15 cellular contexts compared by ENCODE assay signal in genomic region chr13:39244561-39245230, GRCh38.
DNase-seq lines count a peak whose midpoint lies in the region; ATAC-seq and TF ChIP-seq lines count a peak whose summit lies in the region.
"Had no signal": no experiment of that assay in that cellular context is flagged by ENCODE, and none has a peak within 500 bp of the region (broad histone marks: within the 10 kb centered on the region; RNA-seq: fewer than 3 reads in every experiment).

No MANE protein-coding gene starts in this region.

- no peaks in the 10 kb centered on the region for H3K9me3 Mint-ChIP-seq in activated naive CD8-positive, alpha-beta T cell treated with anti-CD3 and anti-CD28 coated beads, Interleukin-2, amount 50 U/mL, for 24 hours
- no peaks in the 10 kb centered on the region for H3K9me3 Mint-ChIP-seq in HFFc6
- H3K9me3 Mint-ChIP-seq: CD8-positive, alpha-beta T cell; T-helper 1 cell treated with Interleukin-12 subunit alpha and Interleukin-12 subunit beta and Interleukin-4 antibody, amounts not matched to agents 30 μg/mL and 1 μg/mL, for 36 hours had no signal

- H3K9ac ChIP-seq in endocrine pancreas (ENCODE audit: control insufficient read depth, insufficient read depth, low read length) = no peak overlapping the region

- no peaks in the 10 kb centered on the region for H3K9me3 ChIP-seq in endocrine pancreas (ENCODE audit: control insufficient read depth, low read length)

- DNase-seq in COLO668 (lab: John Stamatoyannopoulos, UW; ENCODE audit: unreplicated experiment) = peak; percentile 65
- DNase-seq in DMS153 (lab: John Stamatoyannopoulos, UW) = peak; percentile 66
- peak; percentile 28 for DNase-seq in NCI-H187 treated with DMSO at 0.1 percent for 48 hours (lab: John Stamatoyannopoulos, UW)
- no peak for DNase-seq in activated naive CD8-positive, alpha-beta T cell treated with anti-CD3 and anti-CD28 coated beads, Interleukin-2, amount 50 U/mL, for 24 hours
- DNase-seq in HFFc6 = no peak
- DNase-seq: CD8-positive, alpha-beta T cell; DMS79; GOT3; KG1; NCI-H1105 treated with DMSO at 0.1 percent for 48 hours; NCI-H774; SHP77 treated with DMSO at 0.1 percent for 48 hours had no signal

- H3K36me3 Mint-ChIP-seq in activated naive CD8-positive, alpha-beta T cell treated with anti-CD3 and anti-CD28 coated beads, Interleukin-2, amount 50 U/mL, for 24 hours (ENCODE audit: low read depth) = no peaks in the 10 kb centered on the region
- no peaks in the 10 kb centered on the region for H3K36me3 Mint-ChIP-seq in HFFc6 (ENCODE audit: low read depth)
- H3K36me3 Mint-ChIP-seq: CD8-positive, alpha-beta T cell had no signal

- no peaks in the 10 kb centered on the region for H3K4me1 ChIP-seq in endocrine pancreas (ENCODE audit: control insufficient read depth, insufficient read depth, low read length)

- no peaks in the 10 kb centered on the region for H3K36me3 ChIP-seq in endocrine pancreas (ENCODE audit: control insufficient read depth, insufficient read depth, low read length)

- H3K27me3 Mint-ChIP-seq in activated naive CD8-positive, alpha-beta T cell treated with anti-CD3 and anti-CD28 coated beads, Interleukin-2, amount 50 U/mL, for 24 hours = peaks cover 12% of the 10 kb centered on the region
- H3K27me3 Mint-ChIP-seq in HFFc6 (ENCODE audit: insufficient read depth) = peaks cover 3% of the 10 kb centered on the region; the same call in 1 of the 2 replicates

- no peak overlapping the region for H3K4me3 Mint-ChIP-seq in activated naive CD8-positive, alpha-beta T cell treated with anti-CD3 and anti-CD28 coated beads, Interleukin-2, amount 50 U/mL, for 24 hours
- no peak overlapping the region for H3K4me3 Mint-ChIP-seq in HFFc6
- H3K4me3 Mint-ChIP-seq: CD8-positive, alpha-beta T cell; T-helper 1 cell treated with Interleukin-12 subunit alpha and Interleukin-12 subunit beta and Interleukin-4 antibody, amounts not matched to agents 30 μg/mL and 1 μg/mL, for 36 hours had no signal

- no peak for TF ChIP-seq CTCF in HFFc6 (IDR thresholded peaks at IDR 0.05)

- no peaks in the 10 kb centered on the region for H3K27me3 ChIP-seq in endocrine pancreas (ENCODE audit: control insufficient read depth, insufficient read depth, low read length)

- no peak overlapping the region for H3K27ac Mint-ChIP-seq in activated naive CD8-positive, alpha-beta T cell treated with anti-CD3 and anti-CD28 coated beads, Interleukin-2, amount 50 U/mL, for 24 hours
- no peak overlapping the region for H3K27ac Mint-ChIP-seq in HFFc6
- H3K27ac Mint-ChIP-seq: CD8-positive, alpha-beta T cell; T-helper 1 cell treated with Interleukin-12 subunit alpha and Interleukin-12 subunit beta and Interleukin-4 antibody, amounts not matched to agents 30 μg/mL and 1 μg/mL, for 36 hours had no signal

- ATAC-seq in activated naive CD8-positive, alpha-beta T cell treated with anti-CD3 and anti-CD28 coated beads, Interleukin-2, amount 50 U/mL, for 24 hours = no peak
- ATAC-seq in HG03521 (IDR thresholded peaks at IDR 0.05; ENCODE audit: unreplicated experiment) = no peak
- ATAC-seq: CD8-positive, alpha-beta T cell had no signal

- no peaks in the 10 kb centered on the region for H3K4me1 Mint-ChIP-seq in activated naive CD8-positive, alpha-beta T cell treated with anti-CD3 and anti-CD28 coated beads, Interleukin-2, amount 50 U/mL, for 24 hours
- H3K4me1 Mint-ChIP-seq in HFFc6 (ENCODE audit: low read depth) = no peaks in the 10 kb centered on the region

- peak overlapping the region; percentile 43 for H3K4me3 ChIP-seq in endocrine pancreas (ENCODE audit: control insufficient read depth, insufficient read depth, low read length)

Comparison
In these comparisons a context has a peak if more than half of its experiments do, and no peak if none do; other contexts are left out.
1. DNase-seq: peak in COLO668 (single experiment), DMS153 (single experiment) and NCI-H187 treated with DMSO at 0.1 percent for 48 hours (single experiment); none in activated naive CD8-positive, alpha-beta T cell treated with anti-CD3 and anti-CD28 coated beads, Interleukin-2, amount 50 U/mL, for 24 hours (single experiment) and HFFc6 (single experiment).